In genomic region chr6:137731960-137732616, GRCh38 we compare ENCODE assay signal across 1 cellular context.
TF ChIP-seq lines count a peak whose summit lies in the region.

No MANE protein-coding gene starts in this region.

TF ChIP-seq in HepG2, 621 proteins besides CTCF, POLR2A, EP300 and RAD21 (continued from another document and continues in another):
- TF ChIP-seq TEF (CRISPR knock-in tag; IDR thresholded peaks at IDR 0.05) (peak; percentile 76; the same call in 1 of the 2 replicates), HOMEZ (CRISPR knock-in tag; IDR thresholded peaks at IDR 0.05; ENCODE audit: low read depth) (peak; percentile 99), NFE2L2 (IDR thresholded peaks at IDR 0.05; ENCODE audit: low read length) (no peak), ZNF256 (CRISPR knock-in tag; conservative IDR thresholded peaks at IDR 0.05) (no peak), SAFB2 (CRISPR knock-in tag; IDR thresholded peaks at IDR 0.05; ENCODE audit: borderline replicate concordance, low read depth) (no peak), MXI1 (IDR thresholded peaks at IDR 0.05; ENCODE audit: borderline replicate concordance, low read depth, low read length) (no peak), XBP1 (CRISPR knock-in tag; IDR thresholded peaks at IDR 0.05) (0 out of 2 replicates have a peak, but pooled peaks have one; percentile 32), SMAD9 (CRISPR knock-in tag; IDR thresholded peaks at IDR 0.05) (no peak), KDM3A (CRISPR knock-in tag; IDR thresholded peaks at IDR 0.05; ENCODE audit: low read depth) (peak; percentile 85), ZFP41 (CRISPR knock-in tag; IDR thresholded peaks at IDR 0.05; ENCODE audit: borderline replicate concordance) (no peak), SNAI1 (CRISPR knock-in tag; IDR thresholded peaks at IDR 0.05; ENCODE audit: borderline replicate concordance) (no peak), ZNF484 (CRISPR knock-in tag; IDR thresholded peaks at IDR 0.05; ENCODE audit: borderline replicate concordance, low read depth) (no peak), HMG20A (CRISPR knock-in tag; IDR thresholded peaks at IDR 0.05; ENCODE audit: borderline replicate concordance) (peak; percentile 99), RELA (CRISPR knock-in tag; IDR thresholded peaks at IDR 0.05) (peak; percentile 73; the same call in 1 of the 2 replicates), ZBTB26 (CRISPR knock-in tag; IDR thresholded peaks at IDR 0.05; ENCODE audit: borderline replicate concordance) (peak; percentile 99), KDM5B (CRISPR knock-in tag; IDR thresholded peaks at IDR 0.05; ENCODE audit: borderline replicate concordance) (no peak), ZNF800 (CRISPR knock-in tag; IDR thresholded peaks at IDR 0.05) (peak; percentile 86; the same call in 1 of the 2 replicates), ZSCAN25 (CRISPR knock-in tag; IDR thresholded peaks at IDR 0.05) (peak; percentile 59; the same call in 1 of the 2 replicates), FUBP1 (CRISPR knock-in tag; IDR thresholded peaks at IDR 0.05; ENCODE audit: borderline replicate concordance) (no peak), SMAD3 (CRISPR knock-in tag; IDR thresholded peaks at IDR 0.05) (peak; percentile 96), NFATC3 (CRISPR knock-in tag; IDR thresholded peaks at IDR 0.05) (no peak), RBAK (CRISPR knock-in tag; IDR thresholded peaks at IDR 0.05) (no peak), AFF4 (CRISPR knock-in tag; IDR thresholded peaks at IDR 0.05) (no peak), PHB2 (IDR thresholded peaks at IDR 0.05; ENCODE audit: partially characterized antibody) (no peak), IKZF4 (CRISPR knock-in tag; IDR thresholded peaks at IDR 0.05; ENCODE audit: borderline replicate concordance, low read depth, not compliant biosample characterization) (no peak), NKX3-1 (CRISPR knock-in tag; IDR thresholded peaks at IDR 0.05) (peak; percentile 90), MNT (IDR thresholded peaks at IDR 0.05) (no peak), CCAR2 (optimal IDR thresholded peaks at IDR 0.05; ENCODE audit: low read depth, low read length) (no peak), NR2F6 (IDR thresholded peaks at IDR 0.05) (peak; percentile 76), NR2F6 (CRISPR knock-in tag; IDR thresholded peaks at IDR 0.05) (peak; percentile 77), ZNF816 (CRISPR knock-in tag; IDR thresholded peaks at IDR 0.05; ENCODE audit: borderline replicate concordance) (no peak; the same call in 1 of the 2 replicates), RARG (CRISPR knock-in tag; IDR thresholded peaks at IDR 0.05; ENCODE audit: low read depth) (0 out of 2 replicates have a peak, but pooled peaks have one; percentile 33), ZNF383 (CRISPR knock-in tag; IDR thresholded peaks at IDR 0.05; ENCODE audit: borderline replicate concordance) (no peak), ZNF326 (CRISPR knock-in tag; IDR thresholded peaks at IDR 0.05; ENCODE audit: borderline replicate concordance) (no peak), ZNF781 (CRISPR knock-in tag; IDR thresholded peaks at IDR 0.05; ENCODE audit: borderline replicate concordance, not compliant biosample characterization) (no peak), ZUFSP (CRISPR knock-in tag; IDR thresholded peaks at IDR 0.05; ENCODE audit: borderline replicate concordance) (no peak), SMYD3 (CRISPR knock-in tag; IDR thresholded peaks at IDR 0.05) (no peak; the same call in 1 of the 2 replicates), TFDP1 (CRISPR knock-in tag; IDR thresholded peaks at IDR 0.05; ENCODE audit: borderline replicate concordance) (peak; percentile 22; the same call in 1 of the 2 replicates), MATR3 (CRISPR knock-in tag; IDR thresholded peaks at IDR 0.05) (no peak), SP5 (CRISPR knock-in tag; IDR thresholded peaks at IDR 0.05; ENCODE audit: borderline replicate concordance, low read depth) (peak; percentile 61; the same call in 1 of the 2 replicates), MED1 (CRISPR knock-in tag; IDR thresholded peaks at IDR 0.05) (peak; percentile 99), TMF1 (CRISPR knock-in tag; IDR thresholded peaks at IDR 0.05; ENCODE audit: low read depth) (no peak), POLR2AphosphoS2 (IDR thresholded peaks at IDR 0.05; ENCODE audit: low read depth, low read length) (no peak), ZNF275 (CRISPR knock-in tag; IDR thresholded peaks at IDR 0.05; ENCODE audit: borderline replicate concordance) (peak; percentile 38; the same call in 1 of the 2 replicates), RFXAP (CRISPR knock-in tag; IDR thresholded peaks at IDR 0.05; ENCODE audit: borderline replicate concordance) (0 out of 2 replicates have a peak, but pooled peaks have one; percentile 64), ZNF841 (CRISPR knock-in tag; IDR thresholded peaks at IDR 0.05; ENCODE audit: borderline replicate concordance) (no peak), HNRNPK (IDR thresholded peaks at IDR 0.05; ENCODE audit: low read depth, low read length, poor library complexity, severe bottlenecking) (no peak), ZNF7 (CRISPR knock-in tag; IDR thresholded peaks at IDR 0.05) (peak; percentile 32; the same call in 1 of the 2 replicates)
